20 cellular contexts compared by ENCODE assay signal in the genomic region with DNA sequence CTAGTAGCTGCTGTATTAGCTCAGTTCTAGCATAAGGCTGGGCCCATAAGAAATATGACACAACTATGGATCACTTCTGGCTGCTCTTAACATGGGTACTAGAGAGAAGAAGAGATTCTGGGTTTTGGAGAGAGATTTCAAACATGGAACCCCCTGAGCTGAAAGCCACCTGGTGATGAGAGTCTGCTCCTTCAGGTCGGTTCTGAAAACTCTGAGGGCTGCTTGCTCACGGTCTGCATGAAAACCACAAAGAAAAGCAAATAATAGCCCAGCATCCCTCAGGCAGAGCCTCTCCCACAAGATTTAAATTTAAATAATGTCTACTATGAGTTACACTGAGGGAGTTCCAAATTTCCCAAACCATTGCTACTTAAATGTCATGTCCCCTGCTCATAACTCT.
"Had no signal": no experiment of that assay in that cellular context is flagged by ENCODE, and none has a peak within 500 bp of the region (broad histone marks: within the 10 kb centered on the region; RNA-seq: fewer than 3 reads in every experiment).

No MANE protein-coding gene starts in this region.

- H3K27ac ChIP-seq: PC-9 had no signal

- ATAC-seq: activated CD4-positive, CD25-positive, alpha-beta regulatory T cell treated with anti-CD3 and anti-CD28 coated beads, Interleukin-2, amount 50 U/mL, for 24 hours; activated CD8-positive, alpha-beta T cell treated with anti-CD3 and anti-CD28 coated beads, Interleukin-2, amount 10 ng/mL, durations not matched to agents 7 days and 5 days; activated T-helper 17 cell treated with anti-CD3 and anti-CD28 coated beads, Interleukin-2, amount 50 U/mL, for 72 hours had no signal

- H3K4me3 ChIP-seq: PC-9 had no signal

- H2AFZ ChIP-seq: PC-9 had no signal

- DNase-seq: activated CD4-positive, alpha-beta T cell treated with anti-CD3 and anti-CD28 coated beads for 4 hours; activated CD4-positive, alpha-beta T cell treated with anti-CD3 and anti-CD28 coated beads, Interleukin-2, amount 50 U/mL, for 4 hours; activated CD8-positive, alpha-beta T cell treated with anti-CD3 and anti-CD28 coated beads, Interleukin-2, amount 10 ng/mL, durations not matched to agents 7 days and 5 days; activated gamma-delta T cell; activated naive CD4-positive, alpha-beta T cell treated with anti-CD3 and anti-CD28 coated beads, Interleukin-2, amount 10 ng/mL, durations not matched to agents 7 days and 5 days; activated naive CD8-positive, alpha-beta T cell treated with anti-CD3 and anti-CD28 coated beads for 36 hours; activated T-cell treated with anti-CD3 and anti-CD28 coated beads, Interleukin-2, amount 50 U/mL, for 48 hours; central memory CD4-positive, alpha-beta T cell; cortex of kidney; Karpas-422; NCI-H1105 treated with DMSO at 0.1 percent for 48 hours; NCI-H1436 treated with DMSO at 0.1 percent for 48 hours; NCI-H1930; NCI-H2171; NCI-H2227 treated with DMSO at 0.1 percent for 48 hours; NCI-H510A; PC-9; SHP77 treated with DMSO at 0.1 percent for 48 hours had no signal

- H3K4me2 ChIP-seq: PC-9 had no signal
